ENCODE assay signal across 1 cellular context in the genomic region with DNA sequence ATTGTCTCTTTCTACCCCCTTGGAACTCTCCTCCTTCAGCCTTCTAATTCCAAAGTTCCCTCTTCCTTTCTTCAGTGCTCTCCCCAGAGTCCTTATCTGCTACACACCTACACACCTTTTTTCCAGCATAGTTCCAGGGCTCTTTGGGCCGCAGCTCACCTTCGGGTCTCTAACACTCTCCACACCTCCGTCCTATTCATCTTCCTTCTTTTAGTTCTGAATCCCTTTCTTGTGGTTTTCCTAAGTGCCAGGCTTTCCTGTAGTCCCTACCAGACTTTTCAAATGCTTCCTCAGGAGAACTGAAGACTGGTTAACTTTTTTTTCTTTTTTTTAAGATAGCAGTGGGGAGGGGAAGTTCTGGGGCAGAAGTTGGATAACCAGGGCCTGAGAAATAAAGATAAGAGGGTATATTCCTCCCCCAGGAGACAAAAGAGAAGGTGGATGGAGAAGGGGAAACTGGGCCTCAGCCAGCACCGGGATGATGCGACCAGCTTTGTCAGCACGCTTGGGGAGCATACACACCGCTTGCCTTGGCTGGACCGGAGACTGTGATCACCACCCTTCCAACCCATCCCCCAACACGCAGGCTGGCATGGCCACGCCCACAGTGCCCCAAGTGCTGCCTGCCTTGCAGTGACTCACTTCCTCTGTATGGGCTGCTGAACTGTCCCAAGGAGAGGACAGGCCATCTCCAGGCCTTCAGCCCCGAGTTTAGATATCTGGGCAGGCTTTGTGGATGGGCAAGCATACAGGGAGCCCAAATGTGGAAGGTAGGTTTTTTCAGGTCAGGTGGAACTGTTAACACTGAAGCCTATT.
TF ChIP-seq lines count a peak whose summit lies in the region.

No MANE protein-coding gene starts in this region.

TF ChIP-seq in K562, 482 proteins besides CTCF, POLR2A, EP300 and RAD21 (continues in another document):
- no peak for TF ChIP-seq LARP7 (IDR thresholded peaks at IDR 0.05)
- TF ChIP-seq SMAD4 (CRISPR knock-in tag; conservative IDR thresholded peaks at IDR 0.05): no peak; the same call in none of the 2 replicates
- no peak for TF ChIP-seq FIP1L1 (IDR thresholded peaks at IDR 0.05; ENCODE audit: low read depth, low read length, poor library complexity, severe bottlenecking)
- no peak for TF ChIP-seq ZNF274 (IDR thresholded peaks at IDR 0.05; ENCODE audit: borderline replicate concordance, low read depth, low read length)
- no peak for TF ChIP-seq SRSF9 (IDR thresholded peaks at IDR 0.05; ENCODE audit: borderline replicate concordance, low read depth, low read length)
- no peak for TF ChIP-seq FUS (optimal IDR thresholded peaks at IDR 0.05; ENCODE audit: low read depth, low read length)
- TF ChIP-seq GABPB2 (CRISPR knock-in tag; conservative IDR thresholded peaks at IDR 0.05): no peak
- TF ChIP-seq, protein P1, sequence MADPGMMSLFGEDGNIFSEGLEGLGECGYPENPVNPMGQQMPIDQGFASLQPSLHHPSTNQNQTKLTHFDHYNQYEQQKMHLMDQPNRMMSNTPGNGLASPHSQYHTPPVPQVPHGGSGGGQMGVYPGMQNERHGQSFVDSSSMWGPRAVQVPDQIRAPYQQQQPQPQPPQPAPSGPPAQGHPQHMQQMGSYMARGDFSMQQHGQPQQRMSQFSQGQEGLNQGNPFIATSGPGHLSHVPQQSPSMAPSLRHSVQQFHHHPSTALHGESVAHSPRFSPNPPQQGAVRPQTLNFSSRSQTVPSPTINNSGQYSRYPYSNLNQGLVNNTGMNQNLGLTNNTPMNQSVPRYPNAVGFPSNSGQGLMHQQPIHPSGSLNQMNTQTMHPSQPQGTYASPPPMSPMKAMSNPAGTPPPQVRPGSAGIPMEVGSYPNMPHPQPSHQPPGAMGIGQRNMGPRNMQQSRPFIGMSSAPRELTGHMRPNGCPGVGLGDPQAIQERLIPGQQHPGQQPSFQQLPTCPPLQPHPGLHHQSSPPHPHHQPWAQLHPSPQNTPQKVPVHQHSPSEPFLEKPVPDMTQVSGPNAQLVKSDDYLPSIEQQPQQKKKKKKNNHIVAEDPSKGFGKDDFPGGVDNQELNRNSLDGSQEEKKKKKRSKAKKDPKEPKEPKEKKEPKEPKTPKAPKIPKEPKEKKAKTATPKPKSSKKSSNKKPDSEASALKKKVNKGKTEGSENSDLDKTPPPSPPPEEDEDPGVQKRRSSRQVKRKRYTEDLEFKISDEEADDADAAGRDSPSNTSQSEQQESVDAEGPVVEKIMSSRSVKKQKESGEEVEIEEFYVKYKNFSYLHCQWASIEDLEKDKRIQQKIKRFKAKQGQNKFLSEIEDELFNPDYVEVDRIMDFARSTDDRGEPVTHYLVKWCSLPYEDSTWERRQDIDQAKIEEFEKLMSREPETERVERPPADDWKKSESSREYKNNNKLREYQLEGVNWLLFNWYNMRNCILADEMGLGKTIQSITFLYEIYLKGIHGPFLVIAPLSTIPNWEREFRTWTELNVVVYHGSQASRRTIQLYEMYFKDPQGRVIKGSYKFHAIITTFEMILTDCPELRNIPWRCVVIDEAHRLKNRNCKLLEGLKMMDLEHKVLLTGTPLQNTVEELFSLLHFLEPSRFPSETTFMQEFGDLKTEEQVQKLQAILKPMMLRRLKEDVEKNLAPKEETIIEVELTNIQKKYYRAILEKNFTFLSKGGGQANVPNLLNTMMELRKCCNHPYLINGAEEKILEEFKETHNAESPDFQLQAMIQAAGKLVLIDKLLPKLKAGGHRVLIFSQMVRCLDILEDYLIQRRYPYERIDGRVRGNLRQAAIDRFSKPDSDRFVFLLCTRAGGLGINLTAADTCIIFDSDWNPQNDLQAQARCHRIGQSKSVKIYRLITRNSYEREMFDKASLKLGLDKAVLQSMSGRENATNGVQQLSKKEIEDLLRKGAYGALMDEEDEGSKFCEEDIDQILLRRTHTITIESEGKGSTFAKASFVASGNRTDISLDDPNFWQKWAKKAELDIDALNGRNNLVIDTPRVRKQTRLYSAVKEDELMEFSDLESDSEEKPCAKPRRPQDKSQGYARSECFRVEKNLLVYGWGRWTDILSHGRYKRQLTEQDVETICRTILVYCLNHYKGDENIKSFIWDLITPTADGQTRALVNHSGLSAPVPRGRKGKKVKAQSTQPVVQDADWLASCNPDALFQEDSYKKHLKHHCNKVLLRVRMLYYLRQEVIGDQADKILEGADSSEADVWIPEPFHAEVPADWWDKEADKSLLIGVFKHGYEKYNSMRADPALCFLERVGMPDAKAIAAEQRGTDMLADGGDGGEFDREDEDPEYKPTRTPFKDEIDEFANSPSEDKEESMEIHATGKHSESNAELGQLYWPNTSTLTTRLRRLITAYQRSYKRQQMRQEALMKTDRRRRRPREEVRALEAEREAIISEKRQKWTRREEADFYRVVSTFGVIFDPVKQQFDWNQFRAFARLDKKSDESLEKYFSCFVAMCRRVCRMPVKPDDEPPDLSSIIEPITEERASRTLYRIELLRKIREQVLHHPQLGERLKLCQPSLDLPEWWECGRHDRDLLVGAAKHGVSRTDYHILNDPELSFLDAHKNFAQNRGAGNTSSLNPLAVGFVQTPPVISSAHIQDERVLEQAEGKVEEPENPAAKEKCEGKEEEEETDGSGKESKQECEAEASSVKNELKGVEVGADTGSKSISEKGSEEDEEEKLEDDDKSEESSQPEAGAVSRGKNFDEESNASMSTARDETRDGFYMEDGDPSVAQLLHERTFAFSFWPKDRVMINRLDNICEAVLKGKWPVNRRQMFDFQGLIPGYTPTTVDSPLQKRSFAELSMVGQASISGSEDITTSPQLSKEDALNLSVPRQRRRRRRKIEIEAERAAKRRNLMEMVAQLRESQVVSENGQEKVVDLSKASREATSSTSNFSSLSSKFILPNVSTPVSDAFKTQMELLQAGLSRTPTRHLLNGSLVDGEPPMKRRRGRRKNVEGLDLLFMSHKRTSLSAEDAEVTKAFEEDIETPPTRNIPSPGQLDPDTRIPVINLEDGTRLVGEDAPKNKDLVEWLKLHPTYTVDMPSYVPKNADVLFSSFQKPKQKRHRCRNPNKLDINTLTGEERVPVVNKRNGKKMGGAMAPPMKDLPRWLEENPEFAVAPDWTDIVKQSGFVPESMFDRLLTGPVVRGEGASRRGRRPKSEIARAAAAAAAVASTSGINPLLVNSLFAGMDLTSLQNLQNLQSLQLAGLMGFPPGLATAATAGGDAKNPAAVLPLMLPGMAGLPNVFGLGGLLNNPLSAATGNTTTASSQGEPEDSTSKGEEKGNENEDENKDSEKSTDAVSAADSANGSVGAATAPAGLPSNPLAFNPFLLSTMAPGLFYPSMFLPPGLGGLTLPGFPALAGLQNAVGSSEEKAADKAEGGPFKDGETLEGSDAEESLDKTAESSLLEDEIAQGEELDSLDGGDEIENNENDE (IDR thresholded peaks at IDR 0.05; ENCODE audit: low read depth, low read length): no peak
- TF ChIP-seq RBM39 (optimal IDR thresholded peaks at IDR 0.05; ENCODE audit: low read depth, low read length): peak; percentile 36
- peak; percentile 69; the same call in 1 of the 2 replicates for TF ChIP-seq SPI1 (IDR thresholded peaks at IDR 0.05; ENCODE audit: borderline replicate concordance, low read depth, low read length)
- no peak for TF ChIP-seq SAFB2 (IDR thresholded peaks at IDR 0.05; ENCODE audit: borderline replicate concordance, low read depth, low read length, severe bottlenecking)
- TF ChIP-seq, protein P2, sequence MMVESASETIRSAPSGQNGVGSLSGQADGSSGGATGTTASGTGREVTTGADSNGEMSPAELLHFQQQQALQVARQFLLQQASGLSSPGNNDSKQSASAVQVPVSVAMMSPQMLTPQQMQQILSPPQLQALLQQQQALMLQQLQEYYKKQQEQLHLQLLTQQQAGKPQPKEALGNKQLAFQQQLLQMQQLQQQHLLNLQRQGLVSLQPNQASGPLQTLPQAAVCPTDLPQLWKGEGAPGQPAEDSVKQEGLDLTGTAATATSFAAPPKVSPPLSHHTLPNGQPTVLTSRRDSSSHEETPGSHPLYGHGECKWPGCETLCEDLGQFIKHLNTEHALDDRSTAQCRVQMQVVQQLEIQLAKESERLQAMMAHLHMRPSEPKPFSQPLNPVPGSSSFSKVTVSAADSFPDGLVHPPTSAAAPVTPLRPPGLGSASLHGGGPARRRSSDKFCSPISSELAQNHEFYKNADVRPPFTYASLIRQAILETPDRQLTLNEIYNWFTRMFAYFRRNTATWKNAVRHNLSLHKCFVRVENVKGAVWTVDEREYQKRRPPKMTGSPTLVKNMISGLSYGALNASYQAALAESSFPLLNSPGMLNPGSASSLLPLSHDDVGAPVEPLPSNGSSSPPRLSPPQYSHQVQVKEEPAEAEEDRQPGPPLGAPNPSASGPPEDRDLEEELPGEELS (CRISPR knock-in tag; IDR thresholded peaks at IDR 0.05; ENCODE audit: borderline replicate concordance): no peak
- no peak for TF ChIP-seq JUNB (CRISPR knock-in tag; conservative IDR thresholded peaks at IDR 0.05)
- no peak for TF ChIP-seq NCOA6 (IDR thresholded peaks at IDR 0.05)
- TF ChIP-seq FOS (IDR thresholded peaks at IDR 0.05; ENCODE audit: extremely low read depth, insufficient read length): no peak
- no peak for TF ChIP-seq ZNF699 (CRISPR knock-in tag; IDR thresholded peaks at IDR 0.05; ENCODE audit: insufficient replicate concordance)
- TF ChIP-seq TSC22D4 (tag; IDR thresholded peaks at IDR 0.05): no peak
- TF ChIP-seq BDP1 (IDR thresholded peaks at IDR 0.05; ENCODE audit: insufficient read depth, insufficient read length): no peak
- TF ChIP-seq PRPF4 (IDR thresholded peaks at IDR 0.05; ENCODE audit: insufficient read depth, low read depth, low read length, poor library complexity, severe bottlenecking): no peak
- no peak for TF ChIP-seq ZNF212 (CRISPR knock-in tag; IDR thresholded peaks at IDR 0.05)
- TF ChIP-seq, protein P3, sequence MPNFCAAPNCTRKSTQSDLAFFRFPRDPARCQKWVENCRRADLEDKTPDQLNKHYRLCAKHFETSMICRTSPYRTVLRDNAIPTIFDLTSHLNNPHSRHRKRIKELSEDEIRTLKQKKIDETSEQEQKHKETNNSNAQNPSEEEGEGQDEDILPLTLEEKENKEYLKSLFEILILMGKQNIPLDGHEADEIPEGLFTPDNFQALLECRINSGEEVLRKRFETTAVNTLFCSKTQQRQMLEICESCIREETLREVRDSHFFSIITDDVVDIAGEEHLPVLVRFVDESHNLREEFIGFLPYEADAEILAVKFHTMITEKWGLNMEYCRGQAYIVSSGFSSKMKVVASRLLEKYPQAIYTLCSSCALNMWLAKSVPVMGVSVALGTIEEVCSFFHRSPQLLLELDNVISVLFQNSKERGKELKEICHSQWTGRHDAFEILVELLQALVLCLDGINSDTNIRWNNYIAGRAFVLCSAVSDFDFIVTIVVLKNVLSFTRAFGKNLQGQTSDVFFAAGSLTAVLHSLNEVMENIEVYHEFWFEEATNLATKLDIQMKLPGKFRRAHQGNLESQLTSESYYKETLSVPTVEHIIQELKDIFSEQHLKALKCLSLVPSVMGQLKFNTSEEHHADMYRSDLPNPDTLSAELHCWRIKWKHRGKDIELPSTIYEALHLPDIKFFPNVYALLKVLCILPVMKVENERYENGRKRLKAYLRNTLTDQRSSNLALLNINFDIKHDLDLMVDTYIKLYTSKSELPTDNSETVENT (CRISPR knock-in tag; IDR thresholded peaks at IDR 0.05): peak; percentile 9; the same call in 1 of the 2 replicates
- TF ChIP-seq ERF (CRISPR knock-in tag; IDR thresholded peaks at IDR 0.05): peak; percentile 30; the same call in 1 of the 2 replicates
- TF ChIP-seq ZNF384 (IDR thresholded peaks at IDR 0.05; ENCODE audit: low read depth, low read length): peak; percentile 98
- TF ChIP-seq NR1H2 (CRISPR knock-in tag; IDR thresholded peaks at IDR 0.05): no peak
- TF ChIP-seq, protein P4, sequence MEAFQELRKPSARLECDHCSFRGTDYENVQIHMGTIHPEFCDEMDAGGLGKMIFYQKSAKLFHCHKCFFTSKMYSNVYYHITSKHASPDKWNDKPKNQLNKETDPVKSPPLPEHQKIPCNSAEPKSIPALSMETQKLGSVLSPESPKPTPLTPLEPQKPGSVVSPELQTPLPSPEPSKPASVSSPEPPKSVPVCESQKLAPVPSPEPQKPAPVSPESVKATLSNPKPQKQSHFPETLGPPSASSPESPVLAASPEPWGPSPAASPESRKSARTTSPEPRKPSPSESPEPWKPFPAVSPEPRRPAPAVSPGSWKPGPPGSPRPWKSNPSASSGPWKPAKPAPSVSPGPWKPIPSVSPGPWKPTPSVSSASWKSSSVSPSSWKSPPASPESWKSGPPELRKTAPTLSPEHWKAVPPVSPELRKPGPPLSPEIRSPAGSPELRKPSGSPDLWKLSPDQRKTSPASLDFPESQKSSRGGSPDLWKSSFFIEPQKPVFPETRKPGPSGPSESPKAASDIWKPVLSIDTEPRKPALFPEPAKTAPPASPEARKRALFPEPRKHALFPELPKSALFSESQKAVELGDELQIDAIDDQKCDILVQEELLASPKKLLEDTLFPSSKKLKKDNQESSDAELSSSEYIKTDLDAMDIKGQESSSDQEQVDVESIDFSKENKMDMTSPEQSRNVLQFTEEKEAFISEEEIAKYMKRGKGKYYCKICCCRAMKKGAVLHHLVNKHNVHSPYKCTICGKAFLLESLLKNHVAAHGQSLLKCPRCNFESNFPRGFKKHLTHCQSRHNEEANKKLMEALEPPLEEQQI (IDR thresholded peaks at IDR 0.05): no peak
- no peak for TF ChIP-seq ZNF217 (CRISPR knock-in tag; IDR thresholded peaks at IDR 0.05)
- TF ChIP-seq EZH2 (IDR thresholded peaks at IDR 0.05; ENCODE audit: borderline replicate concordance, low read depth, low read length): no peak
- TF ChIP-seq, protein P5, sequence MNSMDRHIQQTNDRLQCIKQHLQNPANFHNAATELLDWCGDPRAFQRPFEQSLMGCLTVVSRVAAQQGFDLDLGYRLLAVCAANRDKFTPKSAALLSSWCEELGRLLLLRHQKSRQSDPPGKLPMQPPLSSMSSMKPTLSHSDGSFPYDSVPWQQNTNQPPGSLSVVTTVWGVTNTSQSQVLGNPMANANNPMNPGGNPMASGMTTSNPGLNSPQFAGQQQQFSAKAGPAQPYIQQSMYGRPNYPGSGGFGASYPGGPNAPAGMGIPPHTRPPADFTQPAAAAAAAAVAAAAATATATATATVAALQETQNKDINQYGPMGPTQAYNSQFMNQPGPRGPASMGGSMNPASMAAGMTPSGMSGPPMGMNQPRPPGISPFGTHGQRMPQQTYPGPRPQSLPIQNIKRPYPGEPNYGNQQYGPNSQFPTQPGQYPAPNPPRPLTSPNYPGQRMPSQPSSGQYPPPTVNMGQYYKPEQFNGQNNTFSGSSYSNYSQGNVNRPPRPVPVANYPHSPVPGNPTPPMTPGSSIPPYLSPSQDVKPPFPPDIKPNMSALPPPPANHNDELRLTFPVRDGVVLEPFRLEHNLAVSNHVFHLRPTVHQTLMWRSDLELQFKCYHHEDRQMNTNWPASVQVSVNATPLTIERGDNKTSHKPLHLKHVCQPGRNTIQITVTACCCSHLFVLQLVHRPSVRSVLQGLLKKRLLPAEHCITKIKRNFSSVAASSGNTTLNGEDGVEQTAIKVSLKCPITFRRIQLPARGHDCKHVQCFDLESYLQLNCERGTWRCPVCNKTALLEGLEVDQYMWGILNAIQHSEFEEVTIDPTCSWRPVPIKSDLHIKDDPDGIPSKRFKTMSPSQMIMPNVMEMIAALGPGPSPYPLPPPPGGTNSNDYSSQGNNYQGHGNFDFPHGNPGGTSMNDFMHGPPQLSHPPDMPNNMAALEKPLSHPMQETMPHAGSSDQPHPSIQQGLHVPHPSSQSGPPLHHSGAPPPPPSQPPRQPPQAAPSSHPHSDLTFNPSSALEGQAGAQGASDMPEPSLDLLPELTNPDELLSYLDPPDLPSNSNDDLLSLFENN (IDR thresholded peaks at IDR 0.05; ENCODE audit: low read depth in 2 of 2, low read length in 2 of 2): peak in 1 of 2 experiments; percentile 82; a peak in 1 of 4 replicates
- TF ChIP-seq GTF2F1 (IDR thresholded peaks at IDR 0.05; ENCODE audit: low read depth, low read length): 0 out of 2 replicates have a peak, but pooled peaks have one; percentile 11
- peak; percentile 52 for TF ChIP-seq ZNF766 (CRISPR knock-in tag; conservative IDR thresholded peaks at IDR 0.05)
- TF ChIP-seq DNMT1 (IDR thresholded peaks at IDR 0.05): no peak
